In the genomic region with DNA sequence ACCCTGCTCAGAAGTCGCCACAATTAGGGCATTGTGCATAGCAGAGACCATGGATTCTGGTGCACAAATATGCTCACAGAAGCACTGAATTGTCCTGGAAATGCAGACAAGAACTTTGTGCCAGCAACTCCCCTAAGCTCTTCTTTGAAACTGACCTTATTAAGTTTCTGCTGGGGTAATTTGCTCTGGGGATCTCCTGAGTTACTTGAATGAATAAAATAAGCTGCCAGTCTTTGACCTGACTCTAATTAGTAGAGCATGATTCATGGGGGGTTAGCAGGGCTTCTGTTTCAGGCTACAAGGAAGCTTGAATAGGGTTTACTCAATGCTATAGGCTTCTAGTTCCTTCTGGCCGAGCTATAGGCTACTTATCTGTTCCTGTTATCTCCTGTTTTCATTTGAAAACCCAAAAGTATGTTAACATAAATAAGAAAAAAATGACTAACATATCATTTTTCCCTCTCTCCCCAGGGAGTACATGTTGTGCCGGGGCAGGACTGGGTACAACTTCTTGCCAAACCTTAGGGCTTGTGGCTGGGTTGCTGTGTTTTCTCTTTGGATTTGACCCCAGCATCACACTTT, we compare ENCODE assay signal across 11 cellular contexts.
"Had no signal": no experiment of that assay in that cellular context is flagged by ENCODE, and none has a peak within 500 bp of the region (broad histone marks: within the 10 kb centered on the region; RNA-seq: fewer than 3 reads in every experiment).

No MANE protein-coding gene starts in this region.

- H3K36me3 ChIP-seq: lower lobe of right lung, upper lobe of left lung had no signal

- H3K4me3 ChIP-seq: lower lobe of right lung, psoas muscle, upper lobe of left lung had no signal

- DNase-seq: activated CD4-positive, alpha-beta T cell treated with anti-CD3 and anti-CD28 coated beads, Interleukin-2, amount 50 U/mL, for 1 hour; activated naive CD4-positive, alpha-beta T cell treated with anti-CD3 and anti-CD28 coated beads, Interleukin-2, amount 10 ng/mL, durations not matched to agents 7 days and 5 days; amniotic stem cell; lower lobe of right lung; naive thymus-derived CD8-positive, alpha-beta T cell; psoas muscle; stimulated activated CD4-positive, alpha-beta T cell treated with anti-CD3 and anti-CD28 coated beads, Interleukin-2, amount 100 ng/mL, for 24 hours; stimulated activated naive B cell treated with anti-CD40 and anti-IgM and Interleukin-4, amounts not matched to agents 10 μg/mL and 1 μg/mL and 100 μg/mL, for 72 hours; substantia nigra; upper lobe of left lung had no signal

- H3K27me3 ChIP-seq: upper lobe of left lung had no signal

- H3K9me3 ChIP-seq: lower lobe of right lung, psoas muscle, upper lobe of left lung had no signal

- H3K27ac ChIP-seq: lower lobe of right lung, psoas muscle, upper lobe of left lung had no signal

- H3K4me1 ChIP-seq: lower lobe of right lung, psoas muscle, upper lobe of left lung had no signal

- ATAC-seq: lower lobe of right lung; naive thymus-derived CD8-positive, alpha-beta T cell; psoas muscle; sciatic nerve; stimulated activated naive B cell treated with anti-CD40 and anti-IgM and Interleukin-4, amounts not matched to agents 10 μg/mL and 1 μg/mL and 100 μg/mL, for 72 hours had no signal
